In genomic region chr6:5139828-5140771, GRCh38 we compare ENCODE assay signal across 24 cellular contexts. TPM values are rescaled to one million over a fixed set of nuclear protein-coding genes. Genes with fewer than 3 reads are reported as not detected.
A peak's percentile ranks its signal among the peaks of the same experiment; 100 is the strongest.
DNase-seq lines count a peak whose midpoint lies in the region; TF ChIP-seq lines count a peak whose summit lies in the region.
"Had no signal": no experiment of that assay in that cellular context is flagged by ENCODE, and none has a peak within 500 bp of the region (broad histone marks: within the 10 kb centered on the region; RNA-seq: fewer than 3 reads in every experiment).

No MANE protein-coding gene starts in this region.

- TF ChIP-seq CTCF in vagina (IDR thresholded peaks at IDR 0.05), result no peak

- peaks cover 30% of the 10 kb centered on the region for H4K20me1 ChIP-seq in Karpas-422 (ENCODE audit: insufficient read depth, low read depth, low read length)

- H3K9me2 ChIP-seq in Karpas-422 (replicated peaks; ENCODE audit: insufficient read depth, low read length), result no peaks in the 10 kb centered on the region

- peak; percentile 38 for DNase-seq in activated CD8-positive, alpha-beta memory T cell treated with anti-CD3 and anti-CD28 coated beads, Interleukin-2, amount 50 U/mL, for 48 hours
- DNase-seq in activated CD8-positive, alpha-beta memory T cell treated with anti-CD3 and anti-CD28 coated beads, Interleukin-2, amount 50 U/mL, for 4 hours, result no peak
- DNase-seq in Karpas-422 (peak; percentile 45), kidney tubule cell (ENCODE audit: low spot score) (peak; percentile 14), vagina (ENCODE audit: extremely low spot score in 2 of 2) (peak; percentile 55 to 77), posterior vena cava (ENCODE audit: low spot score) (no peak), KG1 (lab: John Stamatoyannopoulos, UW) (no peak)
- DNase-seq in activated effector memory CD4-positive, alpha-beta T cell treated with Interleukin-2 at 50 U/mL for 16 hours, result no peak
- DNase-seq: activated CD4-positive, alpha-beta T cell treated with anti-CD3 and anti-CD28 coated beads for 48 hours; activated naive CD4-positive, alpha-beta T cell treated with anti-CD3 and anti-CD28 coated beads for 36 hours; activated T-cell treated with anti-CD3 and anti-CD28 coated beads, Interleukin-2, amount 50 U/mL, for 72 hours; CD8-positive, alpha-beta memory T cell; colonic mucosa; effector memory CD8-positive, alpha-beta T cell; hippocampal formation; NCI-H1048; NCI-H1694 treated with DMSO at 0.1 percent for 48 hours; nephron progenitor cell; stimulated activated CD4-positive, alpha-beta T cell treated with anti-CD3 and anti-CD28 coated beads, Interleukin-4, amount 100 ng/mL, for 4 hours; T-helper 2 cell; tibial artery had no signal

- H3K4me1 ChIP-seq in Karpas-422 (ENCODE audit: low read length), result peaks cover 12% of the 10 kb centered on the region
- H3K4me1 ChIP-seq in vagina, result no peaks in the 10 kb centered on the region
- H3K4me1 ChIP-seq: colonic mucosa, tibial artery had no signal

- no peaks in the 10 kb centered on the region for H3K79me2 ChIP-seq in Karpas-422 (ENCODE audit: low read length)

- H3K27me3 ChIP-seq in Karpas-422 (ENCODE audit: low read length) (no peaks in the 10 kb centered on the region), vagina (no peaks in the 10 kb centered on the region)
- H3K27me3 ChIP-seq: colonic mucosa, esophagus muscularis mucosa, tibial artery had no signal

- intact Hi-C loops in vagina (cut with DNase I), result loop anchor here (10.0 kb wide), 1 partner anchor 1405 kb away; no protein-coding TSS in a partner anchor
- intact Hi-C loops in posterior vena cava (cut with DNase I), result loop anchor here (10.0 kb wide), 3 partner anchors 125 to 1405 kb away; partner anchors contain the start of genes FARS2 (in 1 of the 2) and LYRM4 (in 1 of the 2)

- no peak for TF ChIP-seq POLR2A in vagina (IDR thresholded peaks at IDR 0.05)

- H3K9me3 ChIP-seq in Karpas-422 (ENCODE audit: low read length) (no peaks in the 10 kb centered on the region), vagina (no peaks in the 10 kb centered on the region)
- H3K9me3 ChIP-seq: colonic mucosa, esophagus muscularis mucosa, tibial artery had no signal

- H3K27ac ChIP-seq in Karpas-422 (ENCODE audit: low read length), result no peak overlapping the region
- no peak overlapping the region for H3K27ac ChIP-seq in vagina
- H3K27ac ChIP-seq: 22Rv1, colonic mucosa, esophagus muscularis mucosa, tibial artery had no signal

- H3K36me3 ChIP-seq in Karpas-422 (ENCODE audit: insufficient read depth, low read length), result no peaks in the 10 kb centered on the region
- no peaks in the 10 kb centered on the region for H3K36me3 ChIP-seq in vagina
- H3K36me3 ChIP-seq: colonic mucosa, esophagus muscularis mucosa, tibial artery had no signal

- no peak overlapping the region for H3K4me3 ChIP-seq in Karpas-422 (ENCODE audit: low read length)
- no peak overlapping the region for H3K4me3 ChIP-seq in vagina
- H3K4me3 ChIP-seq: colonic mucosa, esophagus muscularis mucosa, tibial artery had no signal

- peak overlapping the region; percentile 28 for H3K4me2 ChIP-seq in Karpas-422 (ENCODE audit: low read depth, low read length, poor library complexity, severe bottlenecking)

- H2AFZ ChIP-seq in Karpas-422 (ENCODE audit: low read length), result no peak overlapping the region

- H3K9ac ChIP-seq in Karpas-422 (ENCODE audit: low read length), result no peak overlapping the region

RNA-seq across cellular contexts. Expression of gene PPP1R3G, which starts 55.0 kb away (rescaled TPM):
- total RNA-seq in Karpas-422 (2014; rRNA removed; shearing (Covaris generic); ENCODE audit: low replicate concordance), result not detected in 2 replicates
- 4.4 TPM for total RNA-seq in vagina
- 1 to 10 TPM; 2.8 to 4.2 TPM for total RNA-seq in posterior vena cava
- total RNA-seq: activated naive CD4-positive, alpha-beta T cell treated with anti-CD3 and anti-CD28 coated beads for 36 hours; CD8-positive, alpha-beta memory T cell; HT1080 had no signal

Comparison
In these comparisons a context has a peak if more than half of its experiments do, and no peak if none do; other contexts are left out.
1. DNase-seq: peak in activated CD8-positive, alpha-beta memory T cell treated with anti-CD3 and anti-CD28 coated beads, Interleukin-2, amount 50 U/mL, for 48 hours (single experiment), Karpas-422 (single experiment), kidney tubule cell (single experiment) and vagina (2 of 2); none in activated CD8-positive, alpha-beta memory T cell treated with anti-CD3 and anti-CD28 coated beads, Interleukin-2, amount 50 U/mL, for 4 hours (single experiment), activated effector memory CD4-positive, alpha-beta T cell treated with Interleukin-2 at 50 U/mL for 16 hours (single experiment), posterior vena cava (single experiment) and KG1 (single experiment).